ENCODE assay signal across 24 cellular contexts in genomic region chr2:8571286-8571791, GRCh38.
DNase-seq lines count a peak whose midpoint lies in the region; TF ChIP-seq lines count a peak whose summit lies in the region.
"Had no signal": no experiment of that assay in that cellular context is flagged by ENCODE, and none has a peak within 500 bp of the region (broad histone marks: within the 10 kb centered on the region; RNA-seq: fewer than 3 reads in every experiment).

No MANE protein-coding gene starts in this region.

- no peaks in the 10 kb centered on the region for H3K9me3 Mint-ChIP-seq in nephron progenitor cell
- no peaks in the 10 kb centered on the region for H3K9me3 Mint-ChIP-seq in activated CD4-positive, alpha-beta T cell treated with anti-CD3 and anti-CD28 coated beads, Interleukin-2, amount 10 ng/mL, durations not matched to agents 24 days and 14 days
- H3K9me3 Mint-ChIP-seq: activated CD8-positive, alpha-beta T cell treated with anti-CD3 and anti-CD28 coated beads for 36 hours; naive thymus-derived CD8-positive, alpha-beta T cell; stimulated activated naive CD8-positive, alpha-beta T cell treated with anti-CD3 and anti-CD28 coated beads, Interleukin-15, Interleukin-2, amounts not matched to agents 100 ng/mL and 50 ng/mL, for 24 hours had no signal

- DNase-seq in NCI-H2171 treated with DMSO at 0.1 percent for 48 hours (lab: John Stamatoyannopoulos, UW) = peak; percentile 54
- DNase-seq in NCI-H2171 (lab: John Stamatoyannopoulos, UW) = no peak
- no peak for DNase-seq in nephron progenitor cell
- no peak for DNase-seq in T-helper 2 cell
- DNase-seq in hepatic stellate cell (ENCODE audit: low spot score) = no peak
- no peak for DNase-seq in activated CD4-positive, alpha-beta T cell treated with anti-CD3 and anti-CD28 coated beads, Interleukin-2, amount 10 ng/mL, durations not matched to agents 24 days and 14 days
- DNase-seq in RKO (ENCODE audit: low spot score) = no peak
- DNase-seq: activated CD8-positive, alpha-beta T cell treated with anti-CD3 and anti-CD28 coated beads for 36 hours; activated naive CD4-positive, alpha-beta T cell; activated T-cell treated with anti-CD3 and anti-CD28 coated beads, Interleukin-2, amount 50 U/mL, for 1 hour; BE2C; erythroblast; foreskin keratinocyte; GM23248; KBM-7; kidney; MV-4-11; T-helper 9 cell had no signal

- intact Hi-C loops in activated CD4-positive, alpha-beta T cell treated with anti-CD3 and anti-CD28 coated beads, Interleukin-2, amount 10 ng/mL, durations not matched to agents 24 days and 14 days (cut with micrococcal nuclease) = no loop called here

- H3K27me3 Mint-ChIP-seq in nephron progenitor cell (ENCODE audit: low read depth, poor library complexity) = peaks cover 2% of the 10 kb centered on the region
- H3K27me3 Mint-ChIP-seq in activated CD4-positive, alpha-beta T cell treated with anti-CD3 and anti-CD28 coated beads, Interleukin-2, amount 10 ng/mL, durations not matched to agents 24 days and 14 days = peaks cover 3% of the 10 kb centered on the region

- H3K4me1 Mint-ChIP-seq in nephron progenitor cell = peaks cover 99% of the 10 kb centered on the region
- peaks cover 19% of the 10 kb centered on the region for H3K4me1 Mint-ChIP-seq in activated CD4-positive, alpha-beta T cell treated with anti-CD3 and anti-CD28 coated beads, Interleukin-2, amount 10 ng/mL, durations not matched to agents 24 days and 14 days

- H3K27ac Mint-ChIP-seq in nephron progenitor cell = peak overlapping the region; percentile 25
- H3K27ac Mint-ChIP-seq in activated CD4-positive, alpha-beta T cell treated with anti-CD3 and anti-CD28 coated beads, Interleukin-2, amount 10 ng/mL, durations not matched to agents 24 days and 14 days = no peak overlapping the region
- H3K27ac Mint-ChIP-seq: activated CD8-positive, alpha-beta T cell treated with anti-CD3 and anti-CD28 coated beads for 36 hours; stimulated activated naive CD8-positive, alpha-beta T cell treated with anti-CD3 and anti-CD28 coated beads, Interleukin-15, Interleukin-2, amounts not matched to agents 100 ng/mL and 50 ng/mL, for 24 hours had no signal

- no peaks in the 10 kb centered on the region for H3K36me3 Mint-ChIP-seq in nephron progenitor cell (ENCODE audit: low read depth)
- H3K36me3 Mint-ChIP-seq in activated CD4-positive, alpha-beta T cell treated with anti-CD3 and anti-CD28 coated beads, Interleukin-2, amount 10 ng/mL, durations not matched to agents 24 days and 14 days (ENCODE audit: low read depth) = no peaks in the 10 kb centered on the region
- H3K36me3 Mint-ChIP-seq: naive thymus-derived CD8-positive, alpha-beta T cell had no signal

- no peak overlapping the region for H3K4me3 Mint-ChIP-seq in nephron progenitor cell
- no peak overlapping the region for H3K4me3 Mint-ChIP-seq in activated CD4-positive, alpha-beta T cell treated with anti-CD3 and anti-CD28 coated beads, Interleukin-2, amount 10 ng/mL, durations not matched to agents 24 days and 14 days
- H3K4me3 Mint-ChIP-seq: activated CD8-positive, alpha-beta T cell treated with anti-CD3 and anti-CD28 coated beads for 36 hours; naive thymus-derived CD8-positive, alpha-beta T cell; stimulated activated naive CD8-positive, alpha-beta T cell treated with anti-CD3 and anti-CD28 coated beads, Interleukin-15, Interleukin-2, amounts not matched to agents 100 ng/mL and 50 ng/mL, for 24 hours had no signal

- TF ChIP-seq CTCF in VCaP (conservative IDR thresholded peaks at IDR 0.05) (no peak), nephron progenitor cell (IDR thresholded peaks at IDR 0.05) (no peak)

- H3K27ac ChIP-seq in VCaP = peak overlapping the region; percentile 85
- H3K27ac ChIP-seq: cardiac muscle cell, foreskin keratinocyte, GM23248, RWPE1, upper lobe of right lung had no signal
